14 cellular contexts compared by ENCODE assay signal in genomic region chr17:72134560-72135399, GRCh38. TPM values are rescaled to one million over a fixed set of nuclear protein-coding genes. Genes with fewer than 3 reads are reported as not detected.
DNase-seq lines count a peak whose midpoint lies in the region; ATAC-seq and TF ChIP-seq lines count a peak whose summit lies in the region.
"Had no signal": no experiment of that assay in that cellular context is flagged by ENCODE, and none has a peak within 500 bp of the region (broad histone marks: within the 10 kb centered on the region; RNA-seq: fewer than 3 reads in every experiment).

No MANE protein-coding gene starts in this region.

- H3K4me1 ChIP-seq in right cardiac atrium (ENCODE audit: control insufficient read depth, insufficient read depth, low read length): no peaks in the 10 kb centered on the region
- peaks cover 25% of the 10 kb centered on the region for H3K4me1 ChIP-seq in Panc1 (ENCODE audit: control insufficient read depth, insufficient read depth, low read length)
- H3K4me1 ChIP-seq: testis had no signal

- BruUV-seq in Panc1 (replicated peaks; lab: Mats Ljungman, UMichigan): no TSS peak

- DNase-seq in right cardiac atrium: no peak
- no peak for DNase-seq in Right ventricle myocardium inferior (ENCODE audit: missing footprints)
- DNase-seq in Panc1 (ENCODE audit: low read depth, low spot score): no peak
- DNase-seq in fibroblast of mammary gland (ENCODE audit: low read depth): peak; percentile 57
- DNase-seq in NOMO-1 (lab: John Stamatoyannopoulos, UW; ENCODE audit: unreplicated experiment in 2 of 2): no peak
- DNase-seq in D341Med (ENCODE audit: low spot score): no peak
- no peak for DNase-seq in RPMI8226
- DNase-seq: activated gamma-delta T cell; naive thymus-derived CD8-positive, alpha-beta T cell; testis had no signal

- ATAC-seq in right cardiac atrium: peak; percentile 37 to 41
- ATAC-seq in Right ventricle myocardium inferior: no peak
- peak; percentile 40; the same call in 1 of the 2 replicates for ATAC-seq in Panc1
- no peak for ATAC-seq in GM21619 (IDR thresholded peaks at IDR 0.05; ENCODE audit: unreplicated experiment)
- ATAC-seq: naive thymus-derived CD8-positive, alpha-beta T cell had no signal

- TF ChIP-seq CTCF in Panc1 (IDR thresholded peaks at IDR 0.05) (no peak), fibroblast of mammary gland (conservative IDR thresholded peaks at IDR 0.05; ENCODE audit: control insufficient read depth, insufficient read depth, low read depth, low read length) (no peak)

- in situ Hi-C loops in Panc1 (cut with HindIII; ENCODE audit: low pct_unique_long_range_greater_than_20kb, low sequenced_read_pairs): loop anchor here (25.0 kb wide), 2 partner anchors 278 to 353 kb away; no protein-coding TSS in a partner anchor

- POLR2A ChIA-PET in Panc1 (lab: Charles Lee): no interaction called here

- intact Hi-C loops in right cardiac atrium (cut with DNase I): no loop called here
- intact Hi-C loops in Right ventricle myocardium inferior (cut with DNase I): no loop called here
- intact Hi-C loops in Panc1 (cut with micrococcal nuclease; ENCODE audit: unreplicated experiment): no loop called here

- H3K9me3 ChIP-seq in right cardiac atrium (ENCODE audit: control insufficient read depth, low read length): no peaks in the 10 kb centered on the region
- no peaks in the 10 kb centered on the region for H3K9me3 ChIP-seq in Panc1 (ENCODE audit: control insufficient read depth, insufficient read depth, low read depth, low read length)
- H3K9me3 ChIP-seq: testis had no signal

- WGBS in right cardiac atrium: 45% methylated on average over 7 of the region's 7 CpGs

- no peaks in the 10 kb centered on the region for H3K36me3 ChIP-seq in Panc1 (ENCODE audit: control insufficient read depth, insufficient read depth, low read length)

- H3K4me3 ChIP-seq in right cardiac atrium (ENCODE audit: low read length): no peak overlapping the region
- H3K4me3 ChIP-seq in Panc1 (ENCODE audit: low read depth in 2 of 2, low read length in 2 of 2): no peak overlapping the region
- no peak overlapping the region for H3K4me3 ChIP-seq in fibroblast of mammary gland (ENCODE audit: control insufficient read depth, low read depth, low read length)
- H3K4me3 ChIP-seq: testis had no signal

- no peak overlapping the region for H3K27ac ChIP-seq in right cardiac atrium (ENCODE audit: low read length)
- H3K27ac ChIP-seq in Panc1 (ENCODE audit: low read length): peak overlapping the region; percentile 67
- H3K27ac ChIP-seq: testis, VCaP had no signal

- CTCF ChIA-PET in Panc1 (lab: Charles Lee): no interaction called here

- H3K27me3 ChIP-seq in right cardiac atrium (ENCODE audit: control insufficient read depth, insufficient read depth) (no peaks in the 10 kb centered on the region), Panc1 (ENCODE audit: control insufficient read depth, insufficient read depth, low read length) (no peaks in the 10 kb centered on the region)
- H3K27me3 ChIP-seq: testis had no signal

RNA-seq across cellular contexts. Expression of gene SOX9, which starts 14.0 kb away (rescaled TPM):
- total RNA-seq in right cardiac atrium (10 to 100 TPM; 10.5 to 23.5 (median 20.6) TPM), Right ventricle myocardium inferior (13.8 TPM), Panc1 (2021; ENCODE audit: unreplicated experiment) (79.5 TPM)
- polyA plus RNA-seq in right cardiac atrium: 12.5 TPM
- polyA plus RNA-seq in Panc1 (2012; ENCODE audit: insufficient read length): 63.0 TPM
- total RNA-seq: dermis microvascular lymphatic vessel endothelial cell; naive thymus-derived CD8-positive, alpha-beta T cell; pulmonary artery endothelial cell had no signal
- polyA plus RNA-seq: naive thymus-derived CD8-positive, alpha-beta T cell had no signal

Comparison
In these comparisons a context has a peak if more than half of its experiments do, and no peak if none do; other contexts are left out.
1. ATAC-seq: peak in right cardiac atrium (2 of 2) and Panc1 (single experiment); none in Right ventricle myocardium inferior (single experiment) and GM21619 (single experiment).